Comparison of ENCODE assay signal across 9 cellular contexts in genomic region chr3:183511277-183512131, GRCh38. TPM values are rescaled to one million over a fixed set of nuclear protein-coding genes. Genes with fewer than 3 reads are reported as not detected.
DNase-seq lines count a peak whose midpoint lies in the region; ATAC-seq, FAIRE-seq and TF ChIP-seq lines count a peak whose summit lies in the region.
"Not testable (repeated sequence)": the region's sequence is repeated elsewhere in the genome, so short reads cannot be mapped to it uniquely, and the experiment has no call there.
"Had no signal": no experiment of that assay in that cellular context is flagged by ENCODE, and none has a peak within 500 bp of the region (broad histone marks: within the 10 kb centered on the region; RNA-seq: fewer than 3 reads in every experiment).

No MANE protein-coding gene starts in this region.

- H2BK20ac ChIP-seq in H1 (ENCODE audit: low read length), result not testable (repeated sequence)

- ATAC-seq in GM21526 (IDR thresholded peaks at IDR 0.05; ENCODE audit: low FRiP score, unreplicated experiment) (peak; percentile 48), HG03064 (IDR thresholded peaks at IDR 0.05; ENCODE audit: low read depth, unreplicated experiment) (peak; percentile 47)
- ATAC-seq in RWPE2 (ENCODE audit: low read depth); natural killer cell treated with Interleukin-12 subunit alpha and Interleukin-12 subunit beta and Interleukin-15 and Interleukin-18, amount 100 ng/mL, for 72 hours: not testable (repeated sequence)

- not testable (repeated sequence) for H4K91ac ChIP-seq in H1 (replicated peaks; ENCODE audit: insufficient read length, low read length)

- not testable (repeated sequence) for H3K9ac ChIP-seq in H1 (replicated peaks in 1 of 4; ENCODE audit: extremely low read depth in 1 of 4, low read depth in 3 of 4, low read length in 3 of 4)

- in situ Hi-C loops in GM13976 (cut with MboI; ENCODE audit: low sequenced_read_pairs, unreplicated experiment), result not testable (repeated sequence)

- not testable (repeated sequence) for H3K56ac ChIP-seq in H1 (replicated peaks; ENCODE audit: insufficient read length, low read depth, low read length)

- H3K36me3 Mint-ChIP-seq in activated T-cell treated with anti-CD3 and anti-CD28 coated beads, Interleukin-2, amount 50 U/mL, for 24 hours (ENCODE audit: low read depth), result peaks cover 62% of the 10 kb centered on the region
- not testable (repeated sequence) for H3K36me3 Mint-ChIP-seq in natural killer cell treated with Interleukin-12 subunit alpha and Interleukin-12 subunit beta and Interleukin-15 and Interleukin-18, amount 100 ng/mL, for 72 hours

- H2BK12ac ChIP-seq in H1 (ENCODE audit: low read depth, low read length), result not testable (repeated sequence)

- not testable (repeated sequence) for H3K27me3 ChIP-seq in RWPE2 (ENCODE audit: insufficient read depth, poor library complexity, severe bottlenecking); H1 (replicated peaks in 1 of 4; ENCODE audit: control insufficient read depth in 3 of 4, extremely low read depth in 1 of 4, insufficient read depth in 3 of 4, low read length in 3 of 4); testis

- not testable (repeated sequence) for H3K9me3 Mint-ChIP-seq in activated T-cell treated with anti-CD3 and anti-CD28 coated beads, Interleukin-2, amount 50 U/mL, for 24 hours; natural killer cell treated with Interleukin-12 subunit alpha and Interleukin-12 subunit beta and Interleukin-15 and Interleukin-18, amount 100 ng/mL, for 72 hours

- H3K18ac ChIP-seq in H1 (ENCODE audit: extremely low read depth, low read length), result not testable (repeated sequence)

- not testable (repeated sequence) for H3K4me3 ChIP-seq in RWPE2 (ENCODE audit: severe bottlenecking); H1 (ENCODE audit: extremely low read depth in 1 of 4, insufficient read depth in 2 of 4, low read depth in 3 of 4, low read length in 4 of 4); testis

- not testable (repeated sequence) for H3K36me3 ChIP-seq in RWPE2 (ENCODE audit: low read depth); H1 (ENCODE audit: control insufficient read depth in 2 of 4, insufficient read depth in 4 of 4, low read length in 3 of 4); testis (ENCODE audit: low read depth, missing control alignments)

- H3K4me2 ChIP-seq in H1 (ENCODE audit: insufficient read depth in 1 of 2, low read depth in 2 of 2, low read length in 2 of 2), result not testable (repeated sequence)

- H3K4ac ChIP-seq in H1 (replicated peaks; ENCODE audit: insufficient read length, low read depth, low read length), result not testable (repeated sequence)

- H2AK5ac ChIP-seq in H1 (ENCODE audit: low read depth, low read length), result not testable (repeated sequence)

- TF ChIP-seq RAD21 in H1 (IDR thresholded peaks at IDR 0.05 in 1 of 2, conservative IDR thresholded peaks at IDR 0.05 in 1 of 2; ENCODE audit: low read depth in 2 of 2, low read length in 2 of 2), result not testable (repeated sequence)

- FAIRE-seq in H1 (lab: Jason Lieb, UNC), result not testable (repeated sequence)

- CTCF ChIA-PET in H1 (lab: Charles Lee; ENCODE audit: partially characterized antibody), result interaction anchor here (1.0 to 1.3 kb wide), 3 partner anchors 24 to 80 kb away, joined by 3 read pairs; no protein-coding TSS in a partner anchor

- H2BK5ac ChIP-seq in H1 (ENCODE audit: low read depth, low read length), result not testable (repeated sequence)

- H3K4me1 ChIP-seq in RWPE2 (ENCODE audit: insufficient read depth, poor library complexity, severe bottlenecking); H1 (replicated peaks in 1 of 4; ENCODE audit: control insufficient read depth in 3 of 4, insufficient read depth in 4 of 4, low read length in 3 of 4): not testable (repeated sequence)
- H3K4me1 ChIP-seq in testis, result peaks cover 13% of the 10 kb centered on the region

- not testable (repeated sequence) for H2BK120ac ChIP-seq in H1 (replicated peaks; ENCODE audit: low read depth, low read length)

- H4K8ac ChIP-seq in H1 (ENCODE audit: extremely low read depth, insufficient read depth, low read length), result not testable (repeated sequence)

- TF ChIP-seq POLR2A in H1 (IDR thresholded peaks at IDR 0.05; ENCODE audit: control extremely low read depth in 1 of 2, low read depth in 2 of 2, low read length in 2 of 2); testis (IDR thresholded peaks at IDR 0.05): not testable (repeated sequence)

- not testable (repeated sequence) for H3K27ac ChIP-seq in RWPE2 (ENCODE audit: poor library complexity, severe bottlenecking); H1 (ENCODE audit: low read depth, low read length)
- peak overlapping the region in 1 of 2 donors; percentile 15 for H3K27ac ChIP-seq in testis

- not testable (repeated sequence) for TF ChIP-seq EP300 in H1 (IDR thresholded peaks at IDR 0.05; ENCODE audit: borderline replicate concordance in 1 of 2, low read depth in 2 of 2, low read length in 2 of 2)

- TF ChIP-seq CTCF in GM13976 (IDR thresholded peaks at IDR 0.05; ENCODE audit: borderline replicate concordance, control extremely low read depth, extremely low read depth, insufficient read depth, missing control alignments); RWPE2 (IDR thresholded peaks at IDR 0.05; ENCODE audit: poor library complexity, severe bottlenecking); H1 (IDR thresholded peaks at IDR 0.05; ENCODE audit: control extremely low read depth in 1 of 3, insufficient read depth in 1 of 3, low read depth in 1 of 3, low read length in 3 of 3); testis (IDR thresholded peaks at IDR 0.05): not testable (repeated sequence)

- not testable (repeated sequence) for H3K27me3 Mint-ChIP-seq in activated T-cell treated with anti-CD3 and anti-CD28 coated beads, Interleukin-2, amount 50 U/mL, for 24 hours; natural killer cell treated with Interleukin-12 subunit alpha and Interleukin-12 subunit beta and Interleukin-15 and Interleukin-18, amount 100 ng/mL, for 72 hours

- H4K20me1 ChIP-seq in H1 (replicated peaks in 1 of 2; ENCODE audit: control insufficient read depth in 1 of 2, insufficient read depth in 2 of 2, low read length in 2 of 2), result not testable (repeated sequence)

- 89% methylated on average over 14 of the region's 14 CpGs; no CpG with 5 or more reads in 1 of the 2 experiments for WGBS in H1 (ENCODE audit: extremely low coverage in 1 of 2, insufficient coverage in 1 of 2, insufficient read length in 1 of 2, insufficient replicate concordance in 2 of 2, low coverage in 1 of 2, low lambda C conversion rate in 2 of 2, missing lambda C conversion rate in 1 of 2), 2 experiments
- 47 to 54% methylated on average over 14 of the region's 14 CpGs for WGBS in testis, 2 donors

- 0 out of 2 replicates have a peak overlapping the region, but pooled peaks have one; percentile 2 for H2AFZ ChIP-seq in H1 (ENCODE audit: low read length)

- intact Hi-C loops in testis (cut with DNase I; ENCODE audit: low total_unique reads), result not testable (repeated sequence)

- not testable (repeated sequence) for H2BK15ac ChIP-seq in H1 (ENCODE audit: low read length)

- peaks cover 51% of the 10 kb centered on the region for H3K4me1 Mint-ChIP-seq in activated T-cell treated with anti-CD3 and anti-CD28 coated beads, Interleukin-2, amount 50 U/mL, for 24 hours (ENCODE audit: low read depth)
- peaks cover 44 to 50% of the 10 kb centered on the region in 2 donors for H3K4me1 Mint-ChIP-seq in natural killer cell treated with Interleukin-12 subunit alpha and Interleukin-12 subunit beta and Interleukin-15 and Interleukin-18, amount 100 ng/mL, for 72 hours (ENCODE audit: low read depth in 2 of 2)

- not testable (repeated sequence) for H3K79me1 ChIP-seq in H1 (ENCODE audit: low read depth, low read length)

- not testable (repeated sequence) for H3K79me2 ChIP-seq in H1 (ENCODE audit: control insufficient read depth in 1 of 2, insufficient read depth in 2 of 2, low read length in 2 of 2)

- H3K9me3 ChIP-seq in RWPE2 (ENCODE audit: severe bottlenecking); H1 (ENCODE audit: insufficient read depth in 2 of 2, low read depth in 1 of 2, low read length in 1 of 2); testis: not testable (repeated sequence)

- H3K4me3 Mint-ChIP-seq in activated T-cell treated with anti-CD3 and anti-CD28 coated beads, Interleukin-2, amount 50 U/mL, for 24 hours, result not testable (repeated sequence)
- H3K4me3 Mint-ChIP-seq in natural killer cell treated with Interleukin-12 subunit alpha and Interleukin-12 subunit beta and Interleukin-15 and Interleukin-18, amount 100 ng/mL, for 72 hours, result peak overlapping the region; percentile 20

- DNase-seq in GM13976 (ENCODE audit: low spot score) (peak; percentile 46), RWPE2 (ENCODE audit: low spot score) (peak; percentile 9), testis (peak; percentile 40)
- DNase-seq in activated T-cell treated with anti-CD3 and anti-CD28 coated beads, Interleukin-2, amount 50 U/mL, for 24 hours, result peak; percentile 11
- DNase-seq in H1 (ENCODE audit: low read depth in 1 of 2, low spot score in 2 of 2); natural killer cell treated with Interleukin-12 subunit alpha and Interleukin-12 subunit beta and Interleukin-15 and Interleukin-18, amount 100 ng/mL, for 72 hours (ENCODE audit: low spot score): not testable (repeated sequence)

- POLR2A ChIA-PET in H1 (lab: Charles Lee; ENCODE audit: partially characterized antibody), result interaction anchor here (1.5 kb wide), 1 partner anchor 22 kb away, joined by 3 read pairs; no protein-coding TSS in a partner anchor

- peak overlapping the region; percentile 71 for H3K27ac Mint-ChIP-seq in activated T-cell treated with anti-CD3 and anti-CD28 coated beads, Interleukin-2, amount 50 U/mL, for 24 hours
- H3K27ac Mint-ChIP-seq in natural killer cell treated with Interleukin-12 subunit alpha and Interleukin-12 subunit beta and Interleukin-15 and Interleukin-18, amount 100 ng/mL, for 72 hours, result peak overlapping the region; percentile 50 to 85

- H3K23me2 ChIP-seq in H1 (ENCODE audit: low read depth, low read length), result not testable (repeated sequence)

- H4K5ac ChIP-seq in H1 (ENCODE audit: insufficient read length, low read depth, low read length), result not testable (repeated sequence)

- H3K14ac ChIP-seq in H1 (ENCODE audit: insufficient read length), result not testable (repeated sequence)

- H3K23ac ChIP-seq in H1 (ENCODE audit: insufficient read length), result not testable (repeated sequence)

RNA-seq across cellular contexts. Expression of gene KLHL6, which starts 44.0 kb away (rescaled TPM):
- total RNA-seq in H1 (2021; fragmentation: NEBNext Ultra II Directional; extraction: Animal tissue kit (Norgen Biotek cat#: 25700)), result not detected in 2 replicates
- polyA plus RNA-seq in H1 (2011; rRNA removed), result 0.05 and 0.08 TPM in 2 replicates
- polyA plus RNA-seq in H1 (2011; cell fraction: cytosol; rRNA removed), result 0.09 TPM
- polyA plus RNA-seq in H1 (2011; cell fraction: nucleus; rRNA removed), result 0.09 TPM
- 0.05 to 0.08 TPM (median 0.05 TPM) in 4 replicates for polyA plus RNA-seq in H1 (2012, experiment 1 of 2)
- polyA plus RNA-seq in H1 (2012, experiment 2 of 2), result 0.05 TPM
- polyA plus RNA-seq in H1 (2013, experiment 1 of 2), result 0.02 TPM
- polyA plus RNA-seq in H1 (2013, experiment 2 of 2), result 0.04 TPM
- 0.07 and 0.28 TPM in 2 replicates for polyA minus RNA-seq in H1 (2011; rRNA and poly(A)+ RNA removed)
- not detected for polyA minus RNA-seq in H1 (2011; cell fraction: cytosol; rRNA and poly(A)+ RNA removed)
- polyA minus RNA-seq in H1 (2011; cell fraction: nucleus; rRNA and poly(A)+ RNA removed), result 0.40 TPM
- total RNA-seq in natural killer cell treated with Interleukin-12 subunit alpha and Interleukin-12 subunit beta and Interleukin-15 and Interleukin-18, amount 100 ng/mL, for 72 hours, result 10 to 100 TPM; 16.9 to 19.3 TPM
- total RNA-seq in testis, result 1 to 10 TPM in 1 of 2 donors, under 1 TPM in 1; 0.55 to 1.5 TPM
- polyA plus RNA-seq in testis (ENCODE audit: insufficient read depth, low read depth, low replicate concordance), result 1.4 TPM
- total RNA-seq: G401 had no signal

Comparison
In these comparisons a context has a peak if more than half of its experiments do, and no peak if none do; other contexts are left out.
1. RNA of gene KLHL6, which starts 44.0 kb away (total RNA-seq): 16.9 to 19.3 TPM in natural killer cell treated with Interleukin-12 subunit alpha and Interleukin-12 subunit beta and Interleukin-15 and Interleukin-18, amount 100 ng/mL, for 72 hours; 0.55 to 1.5 TPM in testis and not detected in H1; every median in the first group is over 4 times any median in the second.